In the genomic region with DNA sequence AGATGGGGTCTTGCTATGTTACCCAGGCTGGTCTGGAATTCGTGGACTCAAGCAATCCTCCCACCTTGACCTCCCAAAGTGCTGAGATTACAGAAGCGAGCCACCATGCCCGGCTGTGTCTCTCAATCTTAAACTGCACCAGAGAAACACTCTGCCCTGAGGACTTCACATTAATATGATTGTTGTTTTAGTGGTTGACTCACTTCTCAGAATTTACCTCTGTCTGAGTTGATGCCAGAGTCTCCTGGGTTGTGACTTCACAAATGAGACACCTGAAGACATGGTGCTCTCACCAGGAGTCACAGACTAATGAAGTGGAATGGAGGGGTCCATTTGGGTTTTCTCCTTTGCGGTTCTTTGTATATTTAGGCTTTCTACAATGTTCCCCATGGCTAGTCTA, we compare ENCODE assay signal across 22 cellular contexts.
"Had no signal": no experiment of that assay in that cellular context is flagged by ENCODE, and none has a peak within 500 bp of the region (broad histone marks: within the 10 kb centered on the region; RNA-seq: fewer than 3 reads in every experiment).

No MANE protein-coding gene starts in this region.

- FAIRE-seq: frontal cortex had no signal

- H3K36me3 ChIP-seq: cardiac muscle cell, neutrophil, ovary, prostate gland, right atrium auricular region, thyroid gland, upper lobe of right lung had no signal

- H3K27ac ChIP-seq: cardiac muscle cell, neutrophil, ovary, prostate gland, right atrium auricular region, thyroid gland, upper lobe of right lung had no signal

- H3K27me3 ChIP-seq: cardiac muscle cell, neutrophil, ovary, right atrium auricular region, thyroid gland, upper lobe of right lung had no signal

- H3K4me3 ChIP-seq: cardiac muscle cell, ovary, prostate gland, right atrium auricular region, thyroid gland, upper lobe of right lung had no signal

- H3K4me1 ChIP-seq: prostate gland, right atrium auricular region, upper lobe of right lung had no signal

- DNase-seq: activated CD4-positive, alpha-beta T cell treated with anti-CD3 and anti-CD28 coated beads, Interleukin-2, amount 50 U/mL, for 4 hours; activated CD8-positive, alpha-beta memory T cell treated with anti-CD3 and anti-CD28 coated beads for 24 hours; activated CD8-positive, alpha-beta memory T cell treated with anti-CD3 and anti-CD28 coated beads, Interleukin-2, amount 50 U/mL, for 4 hours; activated naive CD4-positive, alpha-beta T cell treated with anti-CD3 and anti-CD28 coated beads for 36 hours; activated naive CD8-positive, alpha-beta T cell treated with anti-CD3 and anti-CD28 coated beads, Interleukin-2, amount 10 ng/mL, durations not matched to agents 7 days and 5 days; activated T-cell treated with anti-CD3 and anti-CD28 coated beads, Interleukin-2, amount 50 U/mL, for 24 hours; amniotic stem cell; hippocampal formation; left colon; mesenchymal stem cell; ovary; stimulated activated CD4-positive, alpha-beta T cell treated with anti-CD3 and anti-CD28 coated beads, Interleukin-4, amount 100 ng/mL, for 4 hours; substantia nigra; T1000; thyroid gland; upper lobe of right lung had no signal

- ATAC-seq: left colon, upper lobe of right lung, WTC11 had no signal

- H3K9me3 ChIP-seq: neutrophil, ovary, prostate gland, thyroid gland had no signal
